Comparison of ENCODE assay signal across 8 cellular contexts in the genomic region with DNA sequence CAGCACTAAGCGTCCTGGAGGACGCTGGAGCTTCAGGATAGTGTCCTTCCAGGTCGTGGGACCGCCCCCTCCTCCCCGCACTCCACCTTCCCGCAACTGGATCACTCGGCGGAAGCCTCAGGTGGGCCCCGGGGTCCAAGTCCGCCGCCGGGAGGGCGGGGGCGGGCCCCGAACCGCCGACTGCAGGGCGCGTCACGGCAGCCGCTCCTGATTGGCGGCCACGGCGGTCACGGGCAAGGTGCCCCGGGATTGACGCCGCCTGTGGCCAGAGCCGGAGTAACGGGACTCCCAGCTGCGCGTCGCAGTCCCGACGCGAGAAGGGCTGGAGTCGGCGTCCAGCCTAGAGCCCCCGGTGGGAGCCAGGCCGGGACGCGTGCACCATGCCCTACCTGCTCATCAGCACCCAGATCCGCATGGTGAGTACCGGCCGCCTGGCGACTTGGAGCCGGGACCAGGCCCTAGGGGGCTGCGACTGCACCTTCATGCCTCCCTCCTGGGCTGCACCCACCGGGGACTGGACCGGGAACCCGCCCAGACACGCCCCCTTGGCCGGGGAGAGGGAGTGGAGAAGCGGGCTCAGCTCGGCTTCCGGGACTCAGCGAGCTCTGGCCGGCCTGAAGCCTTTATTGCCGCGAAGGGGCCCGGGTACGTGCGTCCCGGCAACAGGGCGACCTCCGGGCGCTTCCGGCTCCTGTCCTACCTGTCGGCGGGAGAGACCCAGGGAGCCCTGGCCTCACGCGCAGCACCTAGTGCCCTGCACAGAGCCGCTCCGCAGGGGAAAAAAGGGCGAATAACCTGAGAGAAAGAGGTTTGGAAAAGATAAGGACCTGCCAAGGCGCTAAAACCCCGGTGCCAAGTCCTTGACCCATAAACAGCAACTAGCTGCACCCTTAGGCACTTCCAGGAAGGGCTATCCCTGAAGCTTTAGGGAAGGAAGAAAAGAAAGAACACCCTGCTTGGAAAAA.
A peak's percentile ranks its signal among the peaks of the same experiment; 100 is the strongest.
DNase-seq lines count a peak whose midpoint lies in the region; ATAC-seq lines count a peak whose summit lies in the region.

Gene GCHFR (plus strand): TSS at position 268 of the 965 bp plus-strand sequence. CDS start 113 bp downstream, at position 381.

- DNase-seq in AG08395 (ENCODE audit: low spot score) (peak; percentile 80), SW480 (ENCODE audit: low spot score) (peak; percentile 76), anterior cingulate cortex (lab: John Stamatoyannopoulos, UW) (peak in 39 of 58 donors; percentile 13 to 70 (median 44)), hepatic stellate cell (ENCODE audit: low spot score) (peak; percentile 86), retina (peak; percentile 91), HPDE6-E6E7 (ENCODE audit: extremely low spot score) (no peak)

- ATAC-seq in GM18861 (IDR thresholded peaks at IDR 0.05; ENCODE audit: unreplicated experiment) (peak; percentile 28), HG03439 (IDR thresholded peaks at IDR 0.05; ENCODE audit: unreplicated experiment) (peak; percentile 55)
